ENCODE assay signal across 8 cellular contexts in the genomic region with DNA sequence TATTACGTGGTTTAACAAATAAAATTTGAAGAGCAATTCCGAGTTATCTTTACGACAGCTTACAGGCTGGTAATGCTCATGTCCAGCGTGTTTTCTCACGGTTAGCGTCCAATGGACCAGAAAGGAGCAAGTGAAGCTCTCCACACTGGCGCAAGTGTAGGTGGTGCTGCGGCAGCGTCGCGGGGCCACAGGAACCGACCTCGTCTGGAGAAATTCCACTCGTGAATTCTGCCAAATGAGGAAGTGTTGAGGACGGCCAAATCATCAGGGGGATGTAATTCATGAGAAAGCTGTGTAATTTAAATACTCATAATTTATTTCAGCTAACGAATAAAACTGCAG. TPM values are rescaled to one million over a fixed set of nuclear protein-coding genes. Genes with fewer than 3 reads are reported as not detected.
A peak's percentile ranks its signal among the peaks of the same experiment; 100 is the strongest.
DNase-seq lines count a peak whose midpoint lies in the region; ATAC-seq lines count a peak whose summit lies in the region.

No MANE protein-coding gene starts in this region.

- peak overlapping the region; percentile 49 to 98 (median 96) for H3K9ac ChIP-seq in subcutaneous abdominal adipose tissue (ENCODE audit: low read length in 5 of 5)

- peaks cover 28% of the 10 kb centered on the region for H3K9me3 Mint-ChIP-seq in activated T-helper 2 cell treated with anti-CD3 and anti-CD28 coated beads, Interferon-gamma antibody, Interleukin-2, Interleukin-4, amounts not matched to agents 10 μg/mL and 5 μg/mL and 100 μg/mL, durations not matched to agents 14 hours and 24 hours and 36 hours
- no peaks in the 10 kb centered on the region for H3K9me3 Mint-ChIP-seq in immature natural killer cell

- H3K4me3 ChIP-seq in subcutaneous abdominal adipose tissue (ENCODE audit: low read depth in 1 of 5, low read length in 5 of 5): peak overlapping the region; percentile 73 to 94 (median 92)

- ATAC-seq in HG03095 (IDR thresholded peaks at IDR 0.05; ENCODE audit: unreplicated experiment): peak; percentile 12

- DNase-seq in activated T-cell treated with anti-CD3 and anti-CD28 coated beads for 24 hours (ENCODE audit: low read depth) (peak; percentile 1), immature natural killer cell (no peak), cortex of kidney (lab: John Stamatoyannopoulos, UW) (no peak)
- DNase-seq in activated T-cell treated with anti-CD3 and anti-CD28 coated beads, Interleukin-2, amount 50 U/mL, for 1 hour: no peak
- no peak for DNase-seq in activated T-helper 2 cell treated with anti-CD3 and anti-CD28 coated beads, Interferon-gamma antibody, Interleukin-2, Interleukin-4, amounts not matched to agents 10 μg/mL and 5 μg/mL and 100 μg/mL, durations not matched to agents 14 hours and 24 hours and 36 hours (ENCODE audit: low spot score)
- no peak for DNase-seq in activated CD8-positive, alpha-beta memory T cell treated with anti-CD3 and anti-CD28 coated beads for 24 hours

- H3K27ac Mint-ChIP-seq in activated T-helper 2 cell treated with anti-CD3 and anti-CD28 coated beads, Interferon-gamma antibody, Interleukin-2, Interleukin-4, amounts not matched to agents 10 μg/mL and 5 μg/mL and 100 μg/mL, durations not matched to agents 14 hours and 24 hours and 36 hours: peak overlapping the region; percentile 93
- peak overlapping the region; percentile 87 to 99 (median 95) for H3K27ac Mint-ChIP-seq in immature natural killer cell

- no peaks in the 10 kb centered on the region for H3K27me3 Mint-ChIP-seq in activated T-helper 2 cell treated with anti-CD3 and anti-CD28 coated beads, Interferon-gamma antibody, Interleukin-2, Interleukin-4, amounts not matched to agents 10 μg/mL and 5 μg/mL and 100 μg/mL, durations not matched to agents 14 hours and 24 hours and 36 hours (ENCODE audit: low read depth)
- H3K27me3 Mint-ChIP-seq in immature natural killer cell (ENCODE audit: low read depth in 3 of 3): peaks cover 0 to 4% (median 3%) of the 10 kb centered on the region in 3 donors

- peak overlapping the region; percentile 91 for H3K4me3 Mint-ChIP-seq in activated T-helper 2 cell treated with anti-CD3 and anti-CD28 coated beads, Interferon-gamma antibody, Interleukin-2, Interleukin-4, amounts not matched to agents 10 μg/mL and 5 μg/mL and 100 μg/mL, durations not matched to agents 14 hours and 24 hours and 36 hours (ENCODE audit: low read depth)
- peak overlapping the region; percentile 90 to 97 (median 93) for H3K4me3 Mint-ChIP-seq in immature natural killer cell

- intact Hi-C loops in activated T-helper 2 cell treated with anti-CD3 and anti-CD28 coated beads, Interferon-gamma antibody, Interleukin-2, Interleukin-4, amounts not matched to agents 10 μg/mL and 5 μg/mL and 100 μg/mL, durations not matched to agents 14 hours and 24 hours and 36 hours (cut with micrococcal nuclease): loop anchor here (1.0 to 2.0 kb wide), 5 partner anchors 47 to 236 kb away; partner anchors contain the start of genes ZNF248, ZNF25 and ZNF33A

- peaks cover 0 to under 1% (median 0%) of the 10 kb centered on the region in 5 donors for H3K9me3 ChIP-seq in subcutaneous abdominal adipose tissue (ENCODE audit: control insufficient read depth in 5 of 5, low read length in 5 of 5)

- peaks cover 2 to 19% (median 17%) of the 10 kb centered on the region in 5 donors for H3K4me1 ChIP-seq in subcutaneous abdominal adipose tissue (ENCODE audit: control insufficient read depth in 5 of 5, insufficient read depth in 5 of 5, low read length in 5 of 5)

- peaks cover 4 to 24% (median 20%) of the 10 kb centered on the region in 5 donors for H3K36me3 ChIP-seq in subcutaneous abdominal adipose tissue (ENCODE audit: control insufficient read depth in 5 of 5, insufficient read depth in 5 of 5, low read length in 5 of 5)

- peak overlapping the region; percentile 77 for H3K27ac ChIP-seq in subcutaneous abdominal adipose tissue (ENCODE audit: low read depth, low read length)

- H3K4me1 Mint-ChIP-seq in activated T-helper 2 cell treated with anti-CD3 and anti-CD28 coated beads, Interferon-gamma antibody, Interleukin-2, Interleukin-4, amounts not matched to agents 10 μg/mL and 5 μg/mL and 100 μg/mL, durations not matched to agents 14 hours and 24 hours and 36 hours (ENCODE audit: low read depth): peaks cover 19% of the 10 kb centered on the region
- peaks cover 35 to 46% of the 10 kb centered on the region in 2 donors for H3K4me1 Mint-ChIP-seq in immature natural killer cell

- no peaks in the 10 kb centered on the region for H3K27me3 ChIP-seq in subcutaneous abdominal adipose tissue (ENCODE audit: control insufficient read depth in 5 of 5, insufficient read depth in 4 of 5, low read length in 5 of 5)

- peaks cover 44% of the 10 kb centered on the region for H3K36me3 Mint-ChIP-seq in activated T-helper 2 cell treated with anti-CD3 and anti-CD28 coated beads, Interferon-gamma antibody, Interleukin-2, Interleukin-4, amounts not matched to agents 10 μg/mL and 5 μg/mL and 100 μg/mL, durations not matched to agents 14 hours and 24 hours and 36 hours (ENCODE audit: low read depth)
- H3K36me3 Mint-ChIP-seq in immature natural killer cell: peaks cover 26 to 33% (median 32%) of the 10 kb centered on the region in 3 donors

RNA-seq across cellular contexts. Expression of gene ZNF37A, which starts 0.3 kb away (rescaled TPM):
- 29.7 and 31.9 TPM in 2 replicates for total RNA-seq in activated T-helper 2 cell treated with anti-CD3 and anti-CD28 coated beads, Interferon-gamma antibody, Interleukin-2, Interleukin-4, amounts not matched to agents 10 μg/mL and 5 μg/mL and 100 μg/mL, durations not matched to agents 14 hours and 24 hours and 36 hours
- polyA plus RNA-seq in immature natural killer cell: 1 to 10 TPM in 2 of 3 donors, under 1 TPM in 1; 0.77 to 5.1 (median 1.8) TPM
